Comparison of ENCODE assay signal across 18 cellular contexts in the genomic region with DNA sequence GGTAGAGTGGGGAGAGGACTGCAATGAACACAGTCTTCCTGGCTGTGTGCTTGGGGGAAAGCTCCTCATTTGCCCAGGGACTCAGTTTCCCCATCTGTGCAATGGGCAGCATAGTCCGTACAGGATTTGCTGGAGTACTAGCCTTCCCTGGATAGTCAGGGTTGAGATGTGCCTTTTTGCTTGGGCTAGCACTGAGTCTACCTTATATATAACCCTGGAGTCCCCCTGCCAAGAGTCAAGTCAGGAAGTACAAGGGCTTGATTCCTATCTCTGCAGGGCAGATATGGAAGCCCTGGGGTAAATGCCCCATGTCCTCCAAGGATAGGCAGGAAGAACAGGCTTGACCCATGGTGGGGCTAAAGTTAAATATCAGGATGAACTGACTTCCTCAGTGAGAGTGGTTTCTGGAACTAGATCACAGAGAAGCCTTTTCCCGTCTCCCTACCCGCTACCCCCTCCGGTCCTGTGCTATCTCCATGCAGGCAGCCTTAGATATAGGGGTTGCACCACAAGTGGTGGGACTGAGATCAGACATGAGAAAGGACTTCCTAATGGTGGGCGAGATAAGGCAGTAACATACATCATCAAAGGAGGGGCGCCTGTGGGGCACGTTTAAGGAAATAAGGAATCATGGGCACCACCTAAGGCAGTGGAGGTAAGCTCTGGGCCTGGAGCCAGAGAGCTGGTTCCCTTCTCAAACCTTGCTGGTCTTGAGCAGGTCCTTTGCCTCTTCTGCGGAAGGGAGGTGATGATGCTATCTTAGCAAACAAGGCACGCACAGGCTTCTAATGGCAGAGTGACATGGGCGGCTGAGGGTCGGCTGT.
DNase-seq lines count a peak whose midpoint lies in the region; ATAC-seq and TF ChIP-seq lines count a peak whose summit lies in the region.
"Had no signal": no experiment of that assay in that cellular context is flagged by ENCODE, and none has a peak within 500 bp of the region (broad histone marks: within the 10 kb centered on the region; RNA-seq: fewer than 3 reads in every experiment).

No MANE protein-coding gene starts in this region.

- no peak overlapping the region for H3K27ac ChIP-seq in coronary artery
- H3K27ac ChIP-seq: 22Rv1, BLaER1, KMS-11 had no signal

- TF ChIP-seq CTCF in coronary artery (IDR thresholded peaks at IDR 0.05): no peak

- no peak overlapping the region for H3K4me3 ChIP-seq in coronary artery
- H3K4me3 ChIP-seq: BLaER1, GM23338, MG63 had no signal

- ATAC-seq in GM18858 (IDR thresholded peaks at IDR 0.05; ENCODE audit: unreplicated experiment): no peak

- DNase-seq in activated CD4-positive, CD25-positive, alpha-beta regulatory T cell treated with anti-CD3 and anti-CD28 coated beads, Interleukin-2, amount 50 U/mL, for 72 hours: peak; percentile 4
- no peak for DNase-seq in activated CD4-positive, CD25-positive, alpha-beta regulatory T cell (lab: John Stamatoyannopoulos, UW)
- DNase-seq in OCI-M2 (lab: John Stamatoyannopoulos, UW; ENCODE audit: unreplicated experiment) (peak; percentile 77), coronary artery (ENCODE audit: low spot score) (peak; percentile 47), Kasumi-1 (lab: John Stamatoyannopoulos, UW) (no peak)
- peak; percentile 19 for DNase-seq in stimulated activated CD8-positive, alpha-beta memory T cell treated with anti-CD3 and anti-CD28 coated beads, Interleukin-4, amount 100 ng/mL, for 48 hours
- no peak for DNase-seq in stimulated activated CD4-positive, alpha-beta T cell treated with anti-CD3 and anti-CD28 coated beads, Interleukin-4, amount 100 ng/mL, for 24 hours
- DNase-seq: EL, MG63, NCI-H1105 treated with DMSO at 0.1 percent for 48 hours, NCI-H187 treated with DMSO at 0.1 percent for 48 hours, NCI-H774, SIG-M5 had no signal

Comparison
In these comparisons a context has a peak if more than half of its experiments do, and no peak if none do; other contexts are left out.
1. DNase-seq: peak in activated CD4-positive, CD25-positive, alpha-beta regulatory T cell treated with anti-CD3 and anti-CD28 coated beads, Interleukin-2, amount 50 U/mL, for 72 hours (single experiment), OCI-M2 (single experiment), coronary artery (single experiment) and stimulated activated CD8-positive, alpha-beta memory T cell treated with anti-CD3 and anti-CD28 coated beads, Interleukin-4, amount 100 ng/mL, for 48 hours (single experiment); none in activated CD4-positive, CD25-positive, alpha-beta regulatory T cell (0 of 4), stimulated activated CD4-positive, alpha-beta T cell treated with anti-CD3 and anti-CD28 coated beads, Interleukin-4, amount 100 ng/mL, for 24 hours (single experiment) and Kasumi-1 (0 of 2).